In genomic region chr16:3938843-3939624, GRCh38 we compare ENCODE assay signal across 8 cellular contexts. TPM values are rescaled to one million over a fixed set of nuclear protein-coding genes. Genes with fewer than 3 reads are reported as not detected.
DNase-seq lines count a peak whose midpoint lies in the region; ATAC-seq, FAIRE-seq and TF ChIP-seq lines count a peak whose summit lies in the region.

No MANE protein-coding gene starts in this region.

- H3K4me1 ChIP-seq in endothelial cell of umbilical vein (ENCODE audit: control insufficient read depth, extremely low read depth, insufficient read depth, low read length) (peaks cover 3% of the 10 kb centered on the region), muscle layer of colon (ENCODE audit: insufficient read depth, low read length) (peaks cover 11% of the 10 kb centered on the region)

- H3K27ac ChIP-seq in endothelial cell of umbilical vein (ENCODE audit: insufficient read depth, low read depth, low read length) (no peak overlapping the region), muscle layer of colon (ENCODE audit: low read depth, low read length) (no peak overlapping the region)

- H3K36me3 ChIP-seq in endothelial cell of umbilical vein (ENCODE audit: control insufficient read depth in 2 of 2, extremely low read depth in 1 of 2, insufficient read depth in 2 of 2, low read length in 2 of 2) (no peaks in the 10 kb centered on the region), muscle layer of colon (ENCODE audit: insufficient read depth, low read length) (no peaks in the 10 kb centered on the region)

- peak; percentile 69 for FAIRE-seq in endothelial cell of umbilical vein (lab: Jason Lieb, UNC)

- H3K4me3 ChIP-seq in endothelial cell of umbilical vein (replicated peaks in 1 of 3; ENCODE audit: insufficient read depth in 1 of 3, low read depth in 1 of 3, low read length in 3 of 3) (peak overlapping the region in 1 of 3 experiments; percentile 29), muscle layer of colon (ENCODE audit: low read depth in 1 of 2, low read length in 2 of 2) (peak overlapping the region; percentile 76 to 86)

- no peaks in the 10 kb centered on the region for H3K27me3 Mint-ChIP-seq in activated CD8-positive, alpha-beta memory T cell treated with anti-CD3 and anti-CD28 coated beads, Interleukin-2, amount 10 ng/mL, durations not matched to agents 7 days and 5 days

- H4K20me1 ChIP-seq in endothelial cell of umbilical vein (replicated peaks; ENCODE audit: control insufficient read depth, extremely low read depth, insufficient read depth, low read length) = no peaks in the 10 kb centered on the region

- H3K9me3 Mint-ChIP-seq in activated CD8-positive, alpha-beta memory T cell treated with anti-CD3 and anti-CD28 coated beads, Interleukin-2, amount 10 ng/mL, durations not matched to agents 7 days and 5 days (ENCODE audit: low read depth) = no peaks in the 10 kb centered on the region

- H3K4me2 ChIP-seq in endothelial cell of umbilical vein (ENCODE audit: insufficient read depth, low read length) = peak overlapping the region; percentile 32

- dilution Hi-C loops in endothelial cell of umbilical vein (cut with MboI; ENCODE audit: extremely low pct_ligation_motif_present, low sequenced_read_pairs) = no loop called here

- ATAC-seq in activated CD8-positive, alpha-beta memory T cell treated with anti-CD3 and anti-CD28 coated beads, Interleukin-2, amount 10 ng/mL, durations not matched to agents 7 days and 5 days = peak; percentile 88
- no peak for ATAC-seq in GM21576 (IDR thresholded peaks at IDR 0.05; ENCODE audit: unreplicated experiment)

- no TSS peak for BruUV-seq in endothelial cell of umbilical vein (replicated peaks; lab: Mats Ljungman, UMichigan)

- H3K27me3 ChIP-seq in endothelial cell of umbilical vein (ENCODE audit: control insufficient read depth in 2 of 2, insufficient read depth in 2 of 2, low read length in 2 of 2) (peaks cover 0 to 2% of the 10 kb centered on the region in 2 experiments), muscle layer of colon (ENCODE audit: control insufficient read depth in 1 of 2, insufficient read depth in 2 of 2, low read length in 2 of 2) (no peaks in the 10 kb centered on the region)

- peak; percentile 90 to 97 for TF ChIP-seq CTCF in endothelial cell of umbilical vein (IDR thresholded peaks at IDR 0.05; ENCODE audit: extremely low read depth in 1 of 2, insufficient read depth in 1 of 2, low read depth in 1 of 2, low read length in 2 of 2)

- H3K9ac ChIP-seq in endothelial cell of umbilical vein (replicated peaks; ENCODE audit: extremely low read depth, insufficient read depth, low read length) (no peak overlapping the region), muscle layer of colon (ENCODE audit: low read length) (no peak overlapping the region)

- no peak for TF ChIP-seq POLR2A in endothelial cell of umbilical vein (IDR thresholded peaks at IDR 0.05; ENCODE audit: low read depth, low read length)

- peak overlapping the region; percentile 72 for H2AFZ ChIP-seq in endothelial cell of umbilical vein (ENCODE audit: low read depth, low read length)

- peaks cover 2% of the 10 kb centered on the region for H3K36me3 Mint-ChIP-seq in activated CD8-positive, alpha-beta memory T cell treated with anti-CD3 and anti-CD28 coated beads, Interleukin-2, amount 10 ng/mL, durations not matched to agents 7 days and 5 days

- CTCF ChIA-PET in activated CD8-positive, alpha-beta memory T cell treated with anti-CD3 and anti-CD28 coated beads, Interleukin-2, amount 10 ng/mL, durations not matched to agents 7 days and 5 days (lab: Charles Lee) = interaction anchor here (0.7 to 2.9 kb wide), 27 partner anchors 9 to 629 kb away, joined by 3 to 31 read pairs (median 4); no protein-coding TSS in a partner anchor
- CTCF ChIA-PET in endothelial cell of umbilical vein (lab: Charles Lee) = interaction anchor here (0.6 to 3.0 kb wide), 26 partner anchors 8 to 464 kb away, joined by 3 to 30 read pairs (median 3); partner anchors contain the start of gene ADCY9

- H3K9me1 ChIP-seq in endothelial cell of umbilical vein (replicated peaks; ENCODE audit: control insufficient read depth, extremely low read depth, insufficient read depth, low read length) = no peaks in the 10 kb centered on the region

- no peaks in the 10 kb centered on the region for H3K79me2 ChIP-seq in endothelial cell of umbilical vein (ENCODE audit: control insufficient read depth, insufficient read depth, low read length)

- POLR2A ChIA-PET in endothelial cell of umbilical vein (lab: Charles Lee) = no interaction called here

- H3K27ac Mint-ChIP-seq in activated CD8-positive, alpha-beta memory T cell treated with anti-CD3 and anti-CD28 coated beads, Interleukin-2, amount 10 ng/mL, durations not matched to agents 7 days and 5 days = no peak overlapping the region

- H3K4me3 Mint-ChIP-seq in activated CD8-positive, alpha-beta memory T cell treated with anti-CD3 and anti-CD28 coated beads, Interleukin-2, amount 10 ng/mL, durations not matched to agents 7 days and 5 days = no peak overlapping the region

- peaks cover 3% of the 10 kb centered on the region for H3K4me1 Mint-ChIP-seq in activated CD8-positive, alpha-beta memory T cell treated with anti-CD3 and anti-CD28 coated beads, Interleukin-2, amount 10 ng/mL, durations not matched to agents 7 days and 5 days

- no peaks in the 10 kb centered on the region for H3K9me3 ChIP-seq in endothelial cell of umbilical vein (replicated peaks; ENCODE audit: control insufficient read depth, insufficient read depth, low read length)
- no peaks in the 10 kb centered on the region for H3K9me3 ChIP-seq in muscle layer of colon (ENCODE audit: low read length)

- intact Hi-C loops in endothelial cell of umbilical vein (cut with micrococcal nuclease) = loop anchor here (1.0 to 2.0 kb wide), 2 partner anchors 248 to 314 kb away; no protein-coding TSS in a partner anchor

- peak; percentile 50 for DNase-seq in NCI-H1436 (lab: John Stamatoyannopoulos, UW)
- DNase-seq in NCI-H1436 treated with DMSO at 0.1 percent for 48 hours (lab: John Stamatoyannopoulos, UW) = no peak
- DNase-seq in NCI-H226 = peak; percentile 92
- DNase-seq in activated CD8-positive, alpha-beta memory T cell treated with anti-CD3 and anti-CD28 coated beads, Interleukin-2, amount 10 ng/mL, durations not matched to agents 7 days and 5 days = peak; percentile 59
- DNase-seq in endothelial cell of umbilical vein (ENCODE audit: low read depth, low spot score) = peak; percentile 55
- peak; percentile 39 for DNase-seq in stimulated activated CD8-positive, alpha-beta memory T cell treated with anti-CD3 and anti-CD28 coated beads, Interleukin-7, amount 100 ng/mL, for 24 hours (ENCODE audit: low read depth)

TF ChIP-seq in endothelial cell of umbilical vein, 7 proteins besides CTCF, POLR2A, EP300 and RAD21:
- TF ChIP-seq, protein P1, sequence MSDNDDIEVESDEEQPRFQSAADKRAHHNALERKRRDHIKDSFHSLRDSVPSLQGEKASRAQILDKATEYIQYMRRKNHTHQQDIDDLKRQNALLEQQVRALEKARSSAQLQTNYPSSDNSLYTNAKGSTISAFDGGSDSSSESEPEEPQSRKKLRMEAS (IDR thresholded peaks at IDR 0.05; ENCODE audit: insufficient read depth, insufficient read length) = no peak
- TF ChIP-seq JUN (IDR thresholded peaks at IDR 0.05; ENCODE audit: borderline replicate concordance, insufficient read depth, insufficient read length, low read depth) = no peak
- TF ChIP-seq POLR2AphosphoS5 (IDR thresholded peaks at IDR 0.05; ENCODE audit: insufficient read depth, low read depth, low read length) = no peak
- no peak for TF ChIP-seq EZH2 (IDR thresholded peaks at IDR 0.05; ENCODE audit: borderline replicate concordance, low read depth, low read length, severe bottlenecking)
- no peak for TF ChIP-seq MYC (IDR thresholded peaks at IDR 0.05; ENCODE audit: low read depth, low read length)
- no peak for TF ChIP-seq GATA2 (IDR thresholded peaks at IDR 0.05; ENCODE audit: insufficient read depth, insufficient read length, low read depth, low read length)
- no peak for TF ChIP-seq FOS (IDR thresholded peaks at IDR 0.05; ENCODE audit: borderline replicate concordance, insufficient read depth, low read length)

RNA-seq across cellular contexts. Expression of gene CREBBP, which starts 58.5 kb away (rescaled TPM):
- total RNA-seq in activated CD8-positive, alpha-beta memory T cell treated with anti-CD3 and anti-CD28 coated beads, Interleukin-2, amount 10 ng/mL, durations not matched to agents 7 days and 5 days = 10 to 100 TPM; 49.2 to 53.2 TPM
- total RNA-seq in endothelial cell of umbilical vein = 71.4 and 72.7 TPM in 2 replicates
- 10.2 and 13.8 TPM in 2 replicates for polyA plus RNA-seq in endothelial cell of umbilical vein
- 10.3 and 11.4 TPM in 2 replicates for polyA plus RNA-seq in endothelial cell of umbilical vein (2011; cell fraction: cytosol; rRNA removed)
- polyA plus RNA-seq in endothelial cell of umbilical vein (2011; cell fraction: nucleus; rRNA removed) = 41.9 and 42.7 TPM in 2 replicates
- 24.6 and 28.1 TPM in 2 replicates for polyA plus RNA-seq in endothelial cell of umbilical vein (2012)
- 47.2 and 61.8 TPM in 2 replicates for polyA minus RNA-seq in endothelial cell of umbilical vein
- 25.8 TPM for polyA minus RNA-seq in endothelial cell of umbilical vein (2011; cell fraction: cytosol; rRNA and poly(A)+ RNA removed)
- 95.4 and 122 TPM in 2 replicates for polyA minus RNA-seq in endothelial cell of umbilical vein (2011; cell fraction: nucleus; rRNA and poly(A)+ RNA removed)
